In the genomic region with DNA sequence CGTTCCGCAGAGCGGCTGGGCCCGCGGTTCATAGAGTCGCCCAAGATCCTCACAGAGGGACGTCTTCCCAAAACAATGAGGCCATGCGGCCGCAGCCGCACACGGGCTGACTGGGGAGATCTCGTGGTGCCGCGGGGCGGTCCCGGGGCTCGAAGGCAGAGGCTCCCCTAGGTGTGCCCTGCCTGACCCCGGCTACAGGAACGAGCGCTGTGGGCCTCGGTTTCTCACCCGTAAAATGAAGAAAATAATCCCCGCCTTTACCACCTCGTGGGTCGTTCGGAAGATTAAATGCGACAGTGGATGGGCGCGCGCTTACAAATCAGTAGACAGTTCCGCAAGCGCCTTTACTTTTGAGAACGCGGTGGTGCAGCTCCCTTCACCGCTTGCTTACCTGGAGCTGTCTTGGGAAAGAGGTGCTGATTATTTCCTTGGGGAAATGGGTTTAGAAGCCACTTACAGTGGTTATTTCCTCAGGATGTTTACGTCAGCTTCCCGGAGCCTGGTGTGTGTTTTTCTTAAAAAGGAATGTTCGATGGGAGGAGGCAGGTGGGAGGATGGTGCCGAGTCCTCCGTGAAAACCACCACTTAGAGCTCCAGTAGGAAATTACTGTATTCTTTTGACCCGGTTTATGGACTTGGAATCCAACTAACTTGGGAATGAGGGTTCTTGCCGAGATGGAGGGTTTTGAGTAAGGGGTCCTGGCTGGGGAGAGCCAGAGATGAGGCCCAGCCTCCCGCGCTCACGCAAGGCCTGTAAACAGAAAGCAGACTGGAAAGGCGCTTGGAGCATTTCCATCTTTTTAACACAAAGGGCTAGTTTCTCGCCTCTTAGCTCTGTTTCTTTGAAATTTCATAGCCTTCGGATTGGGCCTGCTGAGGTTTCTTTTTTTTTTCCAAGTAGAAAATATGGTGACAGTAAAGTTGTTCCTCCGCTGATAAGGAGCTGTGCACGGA, we compare ENCODE assay signal across 8 cellular contexts. TPM values are rescaled to one million over a fixed set of nuclear protein-coding genes. Genes with fewer than 3 reads are reported as not detected.
DNase-seq lines count a peak whose midpoint lies in the region; ATAC-seq, FAIRE-seq and TF ChIP-seq lines count a peak whose summit lies in the region.

No MANE protein-coding gene starts in this region.

- H2AFZ ChIP-seq in GM12878 (ENCODE audit: control insufficient read depth, low read depth, low read length) = peak overlapping the region; percentile 92

- DNase-seq in HL-60 (ENCODE audit: low read depth in 1 of 2, low spot score in 1 of 2) = peak in 1 of 2 experiments; percentile 2
- no peak for DNase-seq in GM12878 (ENCODE audit: low read depth, low spot score)
- peak; percentile 59 for DNase-seq in islet precursor cell
- no peak for DNase-seq in stimulated activated effector memory CD8-positive, alpha-beta T cell treated with anti-CD3 and anti-CD28 coated beads, Interleukin-12 subunit alpha, Interleukin-12 subunit beta, amount 100 ng/mL, for 72 hours (ENCODE audit: low spot score in 2 of 2)
- no peak for DNase-seq in GOT3 (lab: John Stamatoyannopoulos, UW)
- DNase-seq in left lobe of liver (ENCODE audit: low spot score) = no peak

- no TSS peak for BruUV-seq in GM12878 (replicated peaks; lab: Mats Ljungman, UMichigan)

- no peak for FAIRE-seq in GM12878 (lab: Jason Lieb, UNC)

- H3K36me3 Mint-ChIP-seq in stimulated activated effector memory CD8-positive, alpha-beta T cell treated with anti-CD3 and anti-CD28 coated beads, Interleukin-12 subunit alpha, Interleukin-12 subunit beta, amount 100 ng/mL, for 72 hours = peaks cover 5% of the 10 kb centered on the region

- TF ChIP-seq CTCF in HL-60 (IDR thresholded peaks at IDR 0.05; ENCODE audit: insufficient read depth, low read length) (no peak), GM12878 (IDR thresholded peaks at IDR 0.05 in 2 of 3, conservative IDR thresholded peaks at IDR 0.05 in 1 of 3; ENCODE audit: control insufficient read depth in 2 of 3, extremely low read depth in 1 of 3, insufficient read depth in 1 of 3, low read depth in 3 of 3, low read length in 3 of 3) (no peak)

- no peaks in the 10 kb centered on the region; the same call in 2 of the 3 replicates for H3K9me3 ChIP-seq in GM12878 (replicated peaks; ENCODE audit: control insufficient read depth, insufficient read depth, low read length)

- POLR2A ChIA-PET in GM12878 (lab: Charles Lee) = no interaction called here

- no peaks in the 10 kb centered on the region for H3K36me3 ChIP-seq in GM12878 (ENCODE audit: control insufficient read depth in 2 of 2, insufficient read depth in 2 of 2, low read length in 1 of 2)

- H3K27ac ChIP-seq in HL-60 (replicated peaks) = no peak overlapping the region
- H3K27ac ChIP-seq in GM12878 (ENCODE audit: control insufficient read depth, insufficient read depth) = no peak overlapping the region

- 25% methylated on average over 50 of the region's 50 CpGs for WGBS in GM12878 (ENCODE audit: insufficient coverage, insufficient replicate concordance, low lambda C conversion rate, missing lambda C conversion rate)

- H3K27ac Mint-ChIP-seq in stimulated activated effector memory CD8-positive, alpha-beta T cell treated with anti-CD3 and anti-CD28 coated beads, Interleukin-12 subunit alpha, Interleukin-12 subunit beta, amount 100 ng/mL, for 72 hours = no peak overlapping the region

- CTCF ChIA-PET in GM12878 (lab: Yijun Ruan, JAX) = interaction anchor here (1.0 to 1.2 kb wide), 2 partner anchors 17 to 566 kb away, joined by 3 read pairs; no protein-coding TSS in a partner anchor

- RAD21 ChIA-PET in GM12878 (lab: Charles Lee; ENCODE audit: unreplicated experiment) = no interaction called here

- no peaks in the 10 kb centered on the region; the same call in 1 of the 2 replicates for H3K4me1 ChIP-seq in GM12878 (ENCODE audit: control insufficient read depth, insufficient read depth, low read length)

- SMC1A ChIA-PET in GM12878 (lab: Charles Lee; ENCODE audit: uncharacterized antibody, unreplicated experiment) = no interaction called here

- no peaks in the 10 kb centered on the region for H3K79me2 ChIP-seq in GM12878 (ENCODE audit: control insufficient read depth, insufficient read depth, low read length)

- peak overlapping the region; percentile 99 for H3K4me2 ChIP-seq in GM12878 (ENCODE audit: control insufficient read depth, insufficient read depth)

- in situ Hi-C loops in GM12878 (cut with MboI) = loop anchor here (10.0 kb wide), 1 partner anchor 763 kb away; no protein-coding TSS in a partner anchor

- intact Hi-C loops in GM12878 (cut with micrococcal nuclease; ENCODE audit: unreplicated experiment) = loop anchor here (5.0 to 10.0 kb wide), 2 partner anchors 565 to 753 kb away; no protein-coding TSS in a partner anchor

- H3K27me3 ChIP-seq in HL-60 (ENCODE audit: insufficient read depth, poor library complexity, severe bottlenecking) = peaks cover 12% of the 10 kb centered on the region
- peaks cover 4 to 8% of the 10 kb centered on the region in 2 experiments; a peak in 3 of 4 replicates for H3K27me3 ChIP-seq in GM12878 (replicated peaks in 1 of 2; ENCODE audit: control insufficient read depth in 2 of 2, insufficient read depth in 2 of 2, low read length in 1 of 2)

- TF ChIP-seq RAD21 in GM12878 (IDR thresholded peaks at IDR 0.05; ENCODE audit: insufficient read depth, low read depth, low read length) = no peak

- no peaks in the 10 kb centered on the region for H4K20me1 ChIP-seq in GM12878 (ENCODE audit: control insufficient read depth, insufficient read depth)

- H3K9me3 Mint-ChIP-seq in stimulated activated effector memory CD8-positive, alpha-beta T cell treated with anti-CD3 and anti-CD28 coated beads, Interleukin-12 subunit alpha, Interleukin-12 subunit beta, amount 100 ng/mL, for 72 hours = no peaks in the 10 kb centered on the region

- no peak for TF ChIP-seq EP300 in GM12878 (IDR thresholded peaks at IDR 0.05; ENCODE audit: borderline replicate concordance in 1 of 2, control insufficient read depth in 1 of 2, low read depth in 2 of 2, low read length in 2 of 2)

- peak overlapping the region; percentile 81 for H3K4me3 Mint-ChIP-seq in stimulated activated effector memory CD8-positive, alpha-beta T cell treated with anti-CD3 and anti-CD28 coated beads, Interleukin-12 subunit alpha, Interleukin-12 subunit beta, amount 100 ng/mL, for 72 hours

- no peak overlapping the region for H3K9ac ChIP-seq in GM12878 (ENCODE audit: control insufficient read depth, insufficient read depth, low read length)

- H3K4me1 Mint-ChIP-seq in stimulated activated effector memory CD8-positive, alpha-beta T cell treated with anti-CD3 and anti-CD28 coated beads, Interleukin-12 subunit alpha, Interleukin-12 subunit beta, amount 100 ng/mL, for 72 hours = peaks cover 13% of the 10 kb centered on the region

- no peak for TF ChIP-seq POLR2A in GM12878 (IDR thresholded peaks at IDR 0.05; ENCODE audit: low read depth, low read length)

- H3K4me3 ChIP-seq in HL-60 (replicated peaks; ENCODE audit: insufficient read depth, low read length) (peak overlapping the region; percentile 57), GM12878 (peak overlapping the region; percentile 71; the same call in 1 of the 2 replicates)

- peak; percentile 0 for ATAC-seq in GM18502 (IDR thresholded peaks at IDR 0.05; ENCODE audit: poor library complexity, unreplicated experiment)
- ATAC-seq in GM12878 = no peak
- no peak for ATAC-seq in stimulated activated effector memory CD8-positive, alpha-beta T cell treated with anti-CD3 and anti-CD28 coated beads, Interleukin-12 subunit alpha, Interleukin-12 subunit beta, amount 100 ng/mL, for 72 hours
- no peak for ATAC-seq in GM18511 (IDR thresholded peaks at IDR 0.05; ENCODE audit: unreplicated experiment)
- no peak for ATAC-seq in left lobe of liver

TF ChIP-seq in GM12878, 131 proteins besides CTCF, POLR2A, EP300 and RAD21 (continues in another document):
- TF ChIP-seq, protein P1, sequence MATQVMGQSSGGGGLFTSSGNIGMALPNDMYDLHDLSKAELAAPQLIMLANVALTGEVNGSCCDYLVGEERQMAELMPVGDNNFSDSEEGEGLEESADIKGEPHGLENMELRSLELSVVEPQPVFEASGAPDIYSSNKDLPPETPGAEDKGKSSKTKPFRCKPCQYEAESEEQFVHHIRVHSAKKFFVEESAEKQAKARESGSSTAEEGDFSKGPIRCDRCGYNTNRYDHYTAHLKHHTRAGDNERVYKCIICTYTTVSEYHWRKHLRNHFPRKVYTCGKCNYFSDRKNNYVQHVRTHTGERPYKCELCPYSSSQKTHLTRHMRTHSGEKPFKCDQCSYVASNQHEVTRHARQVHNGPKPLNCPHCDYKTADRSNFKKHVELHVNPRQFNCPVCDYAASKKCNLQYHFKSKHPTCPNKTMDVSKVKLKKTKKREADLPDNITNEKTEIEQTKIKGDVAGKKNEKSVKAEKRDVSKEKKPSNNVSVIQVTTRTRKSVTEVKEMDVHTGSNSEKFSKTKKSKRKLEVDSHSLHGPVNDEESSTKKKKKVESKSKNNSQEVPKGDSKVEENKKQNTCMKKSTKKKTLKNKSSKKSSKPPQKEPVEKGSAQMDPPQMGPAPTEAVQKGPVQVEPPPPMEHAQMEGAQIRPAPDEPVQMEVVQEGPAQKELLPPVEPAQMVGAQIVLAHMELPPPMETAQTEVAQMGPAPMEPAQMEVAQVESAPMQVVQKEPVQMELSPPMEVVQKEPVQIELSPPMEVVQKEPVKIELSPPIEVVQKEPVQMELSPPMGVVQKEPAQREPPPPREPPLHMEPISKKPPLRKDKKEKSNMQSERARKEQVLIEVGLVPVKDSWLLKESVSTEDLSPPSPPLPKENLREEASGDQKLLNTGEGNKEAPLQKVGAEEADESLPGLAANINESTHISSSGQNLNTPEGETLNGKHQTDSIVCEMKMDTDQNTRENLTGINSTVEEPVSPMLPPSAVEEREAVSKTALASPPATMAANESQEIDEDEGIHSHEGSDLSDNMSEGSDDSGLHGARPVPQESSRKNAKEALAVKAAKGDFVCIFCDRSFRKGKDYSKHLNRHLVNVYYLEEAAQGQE (IDR thresholded peaks at IDR 0.05; ENCODE audit: low read depth, low read length) = peak; percentile 60; the same call in 1 of the 2 replicates

RNA-seq across cellular contexts. Expression of a gene that starts 2.0 kb away (rescaled TPM):
- total RNA-seq in GM12878 (2013; cell fraction: nucleolus; rRNA removed) = 0.42 and 0.54 TPM in 2 replicates
- 0.38 and 0.45 TPM in 2 replicates for total RNA-seq in GM12878 (2014; rRNA removed)
- 0.22 and 0.32 TPM in 2 replicates for total RNA-seq in GM12878 (2014; rRNA removed; fragmentation: Illumina TruSeq; extraction: Trizol)
- total RNA-seq in GM12878 (2021) = 0.72 and 0.90 TPM in 2 replicates
- polyA plus RNA-seq in GM12878 (2011; ENCODE audit: low read depth) = not detected
- polyA plus RNA-seq in GM12878 (2011; rRNA removed) = 1.3 and 1.5 TPM in 2 replicates
- 1.3 and 2.4 TPM in 2 replicates for polyA plus RNA-seq in GM12878 (2011; cell fraction: cytosol; rRNA removed)
- polyA plus RNA-seq in GM12878 (2011; cell fraction: nucleus; rRNA removed) = 6.5 and 8.8 TPM in 2 replicates
- 0.07 and 0.34 TPM in 2 replicates for polyA plus RNA-seq in GM12878 (2012)
- 0.22 and 0.28 TPM in 2 replicates for polyA plus RNA-seq in GM12878 (2014; fragmentation: Illumina TruSeq; extraction: Trizol)
- under 1 TPM; 0.02 to 0.22 TPM for polyA plus RNA-seq in GM12878 (2014; fragmentation: Nextera tagmentation; extraction: Ambion mirVana)
- 0.59 and 0.86 TPM in 2 replicates for polyA plus RNA-seq in GM12878 (2014; rRNA removed)
- under 1 TPM; 0.20 to 0.28 TPM for polyA plus RNA-seq in GM12878 (2016; fragmentation: Nextera tagmentation; extraction: Ambion mirVana)
- polyA minus RNA-seq in GM12878 (2011; rRNA and poly(A)+ RNA removed) = 0.51 and 1.3 TPM in 2 replicates
- 0.83 and 1.5 TPM in 2 replicates for polyA minus RNA-seq in GM12878 (2011; cell fraction: cytosol; rRNA and poly(A)+ RNA removed)
- 2.2 and 4.9 TPM in 2 replicates for polyA minus RNA-seq in GM12878 (2011; cell fraction: nucleus; rRNA and poly(A)+ RNA removed)
- total RNA-seq in left lobe of liver = 0.43 TPM
